ENCODE assay signal across 19 cellular contexts in genomic region chr6:11290027-11290426, GRCh38. TPM values are rescaled to one million over a fixed set of nuclear protein-coding genes. Genes with fewer than 3 reads are reported as not detected.
DNase-seq lines count a peak whose midpoint lies in the region; ATAC-seq and TF ChIP-seq lines count a peak whose summit lies in the region.
"Had no signal": no experiment of that assay in that cellular context is flagged by ENCODE, and none has a peak within 500 bp of the region (broad histone marks: within the 10 kb centered on the region; RNA-seq: fewer than 3 reads in every experiment).

No MANE protein-coding gene starts in this region.

- H3K4me2 ChIP-seq in trophoblast cell (ENCODE audit: low read length), result no peak overlapping the region
- no peak overlapping the region for H3K4me2 ChIP-seq in MM.1S (ENCODE audit: low read depth, low read length)
- H3K4me2 ChIP-seq: BLaER1 had no signal

- H4K20me1 ChIP-seq in MM.1S (ENCODE audit: insufficient read depth, low read length), result no peaks in the 10 kb centered on the region
- H4K20me1 ChIP-seq: BLaER1 had no signal

- in situ Hi-C loops in transverse colon (cut with MboI; ENCODE audit: low pct_ligation_motif_present in 1 of 4, low pct_unique_long_range_greater_than_20kb in 1 of 4, low sequenced_read_pairs in 3 of 4), result no loop called here

- H3F3A ChIP-seq in MM.1S (ENCODE audit: insufficient read depth, low read length), result no peaks in the 10 kb centered on the region

- no peaks in the 10 kb centered on the region for H3K27me3 ChIP-seq in trophoblast cell (ENCODE audit: insufficient read depth, low read length)
- no peaks in the 10 kb centered on the region for H3K27me3 ChIP-seq in transverse colon
- H3K27me3 ChIP-seq in MM.1S (replicated peaks; ENCODE audit: insufficient read depth, low read length), result no peaks in the 10 kb centered on the region
- H3K27me3 ChIP-seq: BLaER1 had no signal

- H3K14ac ChIP-seq in trophoblast cell (ENCODE audit: low read length), result no peak overlapping the region

- no peak overlapping the region for H3K4ac ChIP-seq in trophoblast cell (ENCODE audit: low read depth, low read length)

- peaks cover 0 to 2% (median 0%) of the 10 kb centered on the region in 3 donors for H3K4me1 Mint-ChIP-seq in IgD-negative memory B cell
- H3K4me1 Mint-ChIP-seq in activated CD8-positive, alpha-beta T cell treated with anti-CD3 and anti-CD28 coated beads for 36 hours (ENCODE audit: low read depth), result peaks cover 27% of the 10 kb centered on the region

- H3K4me3 ChIP-seq in trophoblast cell (ENCODE audit: low read depth, low read length) (no peak overlapping the region), transverse colon (no peak overlapping the region), MM.1S (ENCODE audit: low read length) (no peak overlapping the region)
- H3K4me3 ChIP-seq: BLaER1, GM12878, GM23248, HAP-1 had no signal

- no peak overlapping the region for H2BK12ac ChIP-seq in trophoblast cell (ENCODE audit: low read length)

- no peak overlapping the region for H4K12ac ChIP-seq in trophoblast cell (ENCODE audit: low read depth, low read length)

- H3K9ac ChIP-seq in trophoblast cell (ENCODE audit: low read length), result no peak overlapping the region
- no peak overlapping the region for H3K9ac ChIP-seq in MM.1S (ENCODE audit: low read length)
- H3K9ac ChIP-seq: BLaER1, GM23248 had no signal

- H3K79me2 ChIP-seq in trophoblast cell (ENCODE audit: control insufficient read depth, insufficient read depth, low read length, poor library complexity), result no peaks in the 10 kb centered on the region
- 0 out of 2 replicates have a peak, but pooled peaks cover 2% of the 10 kb centered on the region for H3K79me2 ChIP-seq in MM.1S (ENCODE audit: low read length)

- H2AK5ac ChIP-seq in trophoblast cell (ENCODE audit: low read length), result no peak overlapping the region

- DNase-seq in trophoblast cell, result peak in 1 of 2 donors; percentile 21
- DNase-seq in transverse colon, result no peak
- DNase-seq in MM.1S, result no peak
- DNase-seq in glomerular visceral epithelial cell (ENCODE audit: extremely low spot score), result no peak
- no peak for DNase-seq in activated CD8-positive, alpha-beta T cell treated with anti-CD3 and anti-CD28 coated beads for 36 hours
- DNase-seq: Caco-2; CD4-positive, CD25-positive, alpha-beta regulatory T cell; CD8-positive, alpha-beta T cell; DMS153; DMS79; EL; GDM1; GM23248; HFFc6 had no signal

- WGBS in trophoblast cell (ENCODE audit: extremely low coverage, insufficient coverage, insufficient read length), result no CpG with 5 or more reads among the region's 8 CpGs
- WGBS in transverse colon (ENCODE audit: low coverage in 1 of 2), 2 donors, result 82 to 87% methylated on average over 8 of the region's 8 CpGs

- H3K36me3 ChIP-seq in trophoblast cell (ENCODE audit: control insufficient read depth in 1 of 2, insufficient read depth in 2 of 2, low read length in 2 of 2), result no peaks in the 10 kb centered on the region
- H3K36me3 ChIP-seq in transverse colon, result no peaks in the 10 kb centered on the region
- no peaks in the 10 kb centered on the region for H3K36me3 ChIP-seq in MM.1S (replicated peaks; ENCODE audit: insufficient read depth, low read length)
- H3K36me3 ChIP-seq: BLaER1, HAP-1 had no signal

- TF ChIP-seq POLR2A in transverse colon (IDR thresholded peaks at IDR 0.05), result no peak

- H3K9me3 ChIP-seq in trophoblast cell (ENCODE audit: insufficient read depth, low read depth, low read length) (no peaks in the 10 kb centered on the region), transverse colon (peaks cover 0 to 5% of the 10 kb centered on the region in 2 donors), MM.1S (replicated peaks; ENCODE audit: insufficient read depth, low read length) (no peaks in the 10 kb centered on the region)
- H3K9me3 ChIP-seq: Caco-2, HAP-1 had no signal

- CTCF ChIA-PET in activated CD8-positive, alpha-beta T cell treated with anti-CD3 and anti-CD28 coated beads for 36 hours (lab: Charles Lee), result no interaction called here

- H3K23ac ChIP-seq in trophoblast cell (ENCODE audit: low read length), result no peak overlapping the region

- H3K9me3 Mint-ChIP-seq in IgD-negative memory B cell, result peaks cover 0 to 4% (median 2%) of the 10 kb centered on the region in 3 donors
- H3K9me3 Mint-ChIP-seq in activated CD8-positive, alpha-beta T cell treated with anti-CD3 and anti-CD28 coated beads for 36 hours, result peaks cover 2% of the 10 kb centered on the region
- H3K9me3 Mint-ChIP-seq: HFFc6 had no signal

- H2BK120ac ChIP-seq in trophoblast cell (ENCODE audit: insufficient read depth, low read length, poor library complexity), result no peak overlapping the region

- H3K4me1 ChIP-seq in trophoblast cell (ENCODE audit: control insufficient read depth in 1 of 2, insufficient read depth in 2 of 2, low read length in 2 of 2) (peaks cover 8 to 11% of the 10 kb centered on the region in 2 experiments), transverse colon (peaks cover 4 to 37% (median 20%) of the 10 kb centered on the region in 4 donors), MM.1S (ENCODE audit: low read length) (no peaks in the 10 kb centered on the region)
- H3K4me1 ChIP-seq: BLaER1, HAP-1 had no signal

- H3K9me2 ChIP-seq in MM.1S (replicated peaks; ENCODE audit: insufficient read depth, low read length), result no peaks in the 10 kb centered on the region

- POLR2A ChIA-PET in activated CD8-positive, alpha-beta T cell treated with anti-CD3 and anti-CD28 coated beads for 36 hours (lab: Charles Lee), result no interaction called here

- no peak overlapping the region for H3K4me3 Mint-ChIP-seq in IgD-negative memory B cell
- no peak overlapping the region for H3K4me3 Mint-ChIP-seq in activated CD8-positive, alpha-beta T cell treated with anti-CD3 and anti-CD28 coated beads for 36 hours
- H3K4me3 Mint-ChIP-seq: CD4-positive, CD25-positive, alpha-beta regulatory T cell; CD8-positive, alpha-beta T cell; HFFc6 had no signal

- peaks cover 21% of the 10 kb centered on the region for H3K36me3 Mint-ChIP-seq in IgD-negative memory B cell
- peaks cover 57% of the 10 kb centered on the region for H3K36me3 Mint-ChIP-seq in activated CD8-positive, alpha-beta T cell treated with anti-CD3 and anti-CD28 coated beads for 36 hours (ENCODE audit: low read depth)

- H2AFZ ChIP-seq in trophoblast cell (ENCODE audit: insufficient read depth, low read length, poor library complexity) (no peak overlapping the region), MM.1S (ENCODE audit: low read length) (no peak overlapping the region)
- H2AFZ ChIP-seq: GM23248 had no signal

- H3K79me1 ChIP-seq in trophoblast cell (ENCODE audit: low read length), result peaks cover 7% of the 10 kb centered on the region

- no peak for ATAC-seq in activated CD8-positive, alpha-beta T cell treated with anti-CD3 and anti-CD28 coated beads for 36 hours
- ATAC-seq: CD8-positive, alpha-beta T cell; GM12878 had no signal

- intact Hi-C loops in transverse colon (cut with DNase I; ENCODE audit: low total_unique reads), result no loop called here
- intact Hi-C loops in activated CD8-positive, alpha-beta T cell treated with anti-CD3 and anti-CD28 coated beads for 36 hours (cut with micrococcal nuclease), result no loop called here

- TF ChIP-seq EP300 in transverse colon (IDR thresholded peaks at IDR 0.05; ENCODE audit: low read depth), result peak; percentile 58

- H3K18ac ChIP-seq in trophoblast cell (ENCODE audit: low read length), result no peak overlapping the region

- TF ChIP-seq CTCF in transverse colon (IDR thresholded peaks at IDR 0.05) (no peak), MM.1S (IDR thresholded peaks at IDR 0.05; ENCODE audit: low read length) (no peak)
- TF ChIP-seq CTCF in activated CD8-positive, alpha-beta T cell treated with anti-CD3 and anti-CD28 coated beads for 36 hours (IDR thresholded peaks at IDR 0.05), result no peak

- no peaks in the 10 kb centered on the region for H3K27me3 Mint-ChIP-seq in IgD-negative memory B cell
- no peaks in the 10 kb centered on the region for H3K27me3 Mint-ChIP-seq in activated CD8-positive, alpha-beta T cell treated with anti-CD3 and anti-CD28 coated beads for 36 hours
- H3K27me3 Mint-ChIP-seq: CD4-positive, CD25-positive, alpha-beta regulatory T cell had no signal

- no peak overlapping the region for H2BK5ac ChIP-seq in trophoblast cell (ENCODE audit: low read depth, low read length, poor library complexity)

- H3K27ac Mint-ChIP-seq in IgD-negative memory B cell, result peak overlapping the region in 2 of 3 donors; percentile 4 to 31
- H3K27ac Mint-ChIP-seq in activated CD8-positive, alpha-beta T cell treated with anti-CD3 and anti-CD28 coated beads for 36 hours, result no peak overlapping the region
- H3K27ac Mint-ChIP-seq: CD4-positive, CD25-positive, alpha-beta regulatory T cell; CD8-positive, alpha-beta T cell; HFFc6 had no signal

- no peak overlapping the region for H4K91ac ChIP-seq in trophoblast cell (ENCODE audit: low read depth, low read length)

- no peak overlapping the region for H4K8ac ChIP-seq in trophoblast cell (ENCODE audit: low read depth, low read length)

- H3K27ac ChIP-seq in trophoblast cell (ENCODE audit: low read depth, low read length), result peak overlapping the region; percentile 44
- peak overlapping the region in 1 of 4 donors; percentile 10 for H3K27ac ChIP-seq in transverse colon
- H3K27ac ChIP-seq in MM.1S (ENCODE audit: low read length), result no peak overlapping the region
- H3K27ac ChIP-seq: BLaER1, C4-2B, GM23248 had no signal

RNA-seq across cellular contexts. Expression of gene NEDD9, which starts 57.6 kb away (rescaled TPM):
- polyA plus RNA-seq in IgD-negative memory B cell, result 32.4 TPM
- polyA plus RNA-seq in trophoblast cell (2013), result 46.4 and 47.9 TPM in 2 replicates
- 10 to 100 TPM; 34.6 to 82.7 (median 72.3) TPM for total RNA-seq in transverse colon
- total RNA-seq in activated CD8-positive, alpha-beta T cell treated with anti-CD3 and anti-CD28 coated beads for 36 hours, result 10 to 100 TPM; 26.6 to 29.7 TPM
